In the genomic region with DNA sequence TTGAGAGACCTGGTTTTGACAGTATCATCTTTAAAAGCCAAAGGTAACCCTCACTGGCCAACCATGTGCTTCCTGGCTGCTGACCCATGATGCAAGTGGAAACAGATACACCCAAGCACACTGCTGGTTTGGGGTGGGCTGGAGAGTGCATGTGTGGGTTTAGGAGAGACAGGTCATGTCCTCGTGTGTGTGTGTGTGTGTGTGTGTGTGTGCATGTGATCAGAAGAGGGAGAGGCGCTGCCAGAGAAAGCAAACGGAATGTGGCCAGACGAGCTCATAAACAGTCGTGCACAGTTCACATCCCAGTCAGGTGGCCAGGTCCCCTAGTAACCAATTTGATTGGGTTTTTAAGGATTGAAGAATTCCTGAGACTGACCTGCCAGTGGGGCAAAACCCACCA, we compare ENCODE assay signal across 26 cellular contexts.
DNase-seq lines count a peak whose midpoint lies in the region; ATAC-seq and TF ChIP-seq lines count a peak whose summit lies in the region.
"Had no signal": no experiment of that assay in that cellular context is flagged by ENCODE, and none has a peak within 500 bp of the region (broad histone marks: within the 10 kb centered on the region; RNA-seq: fewer than 3 reads in every experiment).

No MANE protein-coding gene starts in this region.

- H3K36me3 ChIP-seq in HEK293 (ENCODE audit: control insufficient read depth in 2 of 2, insufficient read depth in 1 of 2, low read length in 2 of 2) (no peaks in the 10 kb centered on the region), PC-3 (ENCODE audit: low read depth, low read length) (no peaks in the 10 kb centered on the region), esophagus squamous epithelium (no peaks in the 10 kb centered on the region)
- H3K36me3 ChIP-seq: SJCRH30 had no signal

- no TSS peak for BruUV-seq in PC-3 (replicated peaks; lab: Mats Ljungman, UMichigan)

- H3K9ac ChIP-seq in PC-3 (ENCODE audit: low read length), result no peak overlapping the region

- no peak overlapping the region for H3K4me2 ChIP-seq in PC-3 (ENCODE audit: low read length)
- H3K4me2 ChIP-seq: A549, PC-9 had no signal

- H3K4me3 ChIP-seq in HEK293 (ENCODE audit: low read depth, low read length), result no peak overlapping the region
- H3K4me3 ChIP-seq in PC-3 (ENCODE audit: low read length), result no peak overlapping the region
- no peak overlapping the region for H3K4me3 ChIP-seq in esophagus squamous epithelium
- H3K4me3 ChIP-seq: A549, PC-9, SJCRH30 had no signal

- H3F3A ChIP-seq in PC-3 (ENCODE audit: low read length, unreplicated experiment), result no peaks in the 10 kb centered on the region

- H3K4me1 ChIP-seq in HEK293 (ENCODE audit: control insufficient read depth, insufficient read depth, low read length) (no peaks in the 10 kb centered on the region), PC-3 (ENCODE audit: insufficient read depth, low read length) (peaks cover 18% of the 10 kb centered on the region; the same call in 1 of the 2 replicates), esophagus squamous epithelium (no peaks in the 10 kb centered on the region)
- H3K4me1 ChIP-seq: A549, SJCRH30 had no signal

- peak overlapping the region; percentile 78 for H3K27ac Mint-ChIP-seq in type B pancreatic cell
- no peak overlapping the region for H3K27ac Mint-ChIP-seq in activated CD8-positive, alpha-beta T cell treated with anti-CD3 and anti-CD28 coated beads for 36 hours
- H3K27ac Mint-ChIP-seq: CD4-positive, alpha-beta memory T cell had no signal

- H3K27ac ChIP-seq in HEK293 (ENCODE audit: extremely low read depth, low read depth, low read length), result no peak overlapping the region
- H3K27ac ChIP-seq in PC-3 (ENCODE audit: low read length), result no peak overlapping the region
- no peak overlapping the region for H3K27ac ChIP-seq in esophagus squamous epithelium
- H3K27ac ChIP-seq: A549, PC-9, SJCRH30 had no signal

- TF ChIP-seq CTCF in HEK293 (tag by site-specific recombination; IDR thresholded peaks at IDR 0.05) (no peak), PC-3 (conservative IDR thresholded peaks at IDR 0.05; ENCODE audit: low read depth, low read length) (no peak), type B pancreatic cell (conservative IDR thresholded peaks at IDR 0.05) (no peak), esophagus squamous epithelium (IDR thresholded peaks at IDR 0.05) (no peak)
- TF ChIP-seq CTCF in activated CD8-positive, alpha-beta T cell treated with anti-CD3 and anti-CD28 coated beads for 36 hours (IDR thresholded peaks at IDR 0.05), result no peak

- H3K36me3 Mint-ChIP-seq in type B pancreatic cell, result no peaks in the 10 kb centered on the region
- H3K36me3 Mint-ChIP-seq in activated CD8-positive, alpha-beta T cell treated with anti-CD3 and anti-CD28 coated beads for 36 hours (ENCODE audit: low read depth), result no peaks in the 10 kb centered on the region
- H3K36me3 Mint-ChIP-seq: CD4-positive, alpha-beta memory T cell had no signal

- ATAC-seq in PC-3 (no peak), GM21381 (IDR thresholded peaks at IDR 0.05; ENCODE audit: unreplicated experiment) (no peak)
- ATAC-seq in activated CD8-positive, alpha-beta T cell treated with anti-CD3 and anti-CD28 coated beads for 36 hours, result no peak
- ATAC-seq: A549, HCT116, Right ventricle myocardium inferior, SK-N-SH treated with all-trans-retinoic acid at 6 μM for 48 hours had no signal

- H3K27me3 Mint-ChIP-seq in type B pancreatic cell, result peaks cover 3% of the 10 kb centered on the region
- no peaks in the 10 kb centered on the region for H3K27me3 Mint-ChIP-seq in activated CD8-positive, alpha-beta T cell treated with anti-CD3 and anti-CD28 coated beads for 36 hours
- H3K27me3 Mint-ChIP-seq: CD4-positive, alpha-beta memory T cell had no signal

- POLR2A ChIA-PET in HEK293 (lab: Yijun Ruan, JAX), result interaction anchor here (0.8 kb wide), 1 partner anchor 40 kb away, joined by 4 read pairs; no protein-coding TSS in a partner anchor
- POLR2A ChIA-PET in PC-3 (lab: Charles Lee; ENCODE audit: unreplicated experiment), result no interaction called here
- POLR2A ChIA-PET in activated CD8-positive, alpha-beta T cell treated with anti-CD3 and anti-CD28 coated beads for 36 hours (lab: Charles Lee), result no interaction called here

- DNase-seq in PC-3 (peak; percentile 44), left kidney (ENCODE audit: low read depth, low spot score) (peak; percentile 44), type B pancreatic cell (ENCODE audit: extremely low spot score, unreplicated experiment) (no peak), esophagus squamous epithelium (lab: John Stamatoyannopoulos, UW) (no peak)
- DNase-seq in activated CD8-positive, alpha-beta T cell treated with anti-CD3 and anti-CD28 coated beads for 36 hours, result no peak
- DNase-seq: C1 segment of cervical spinal cord; CD4-positive, alpha-beta memory T cell; DMS 273 treated with DMSO at 0.1 percent for 48 hours; DMS79 treated with DMSO at 0.1 percent for 48 hours; GF-D8; Karpas-422; NCI-H1092 treated with DMSO at 0.1 percent for 48 hours; NCI-H1436 treated with DMSO at 0.1 percent for 48 hours; NCI-H1930; NCI-H2107; NCI-H526; NCI-H82; NK-92 treated with Interleukin-12 subunit alpha and Interleukin-12 subunit beta, amount 100 ng/mL, for 24 hours; PC-9; SJCRH30 had no signal

- H3K27me3 ChIP-seq in PC-3 (ENCODE audit: low read length) (no peaks in the 10 kb centered on the region), esophagus squamous epithelium (no peaks in the 10 kb centered on the region)
- H3K27me3 ChIP-seq: SJCRH30 had no signal

- intact Hi-C loops in PC-3 (cut with micrococcal nuclease), result no loop called here
- intact Hi-C loops in esophagus squamous epithelium (cut with DNase I), result no loop called here
- intact Hi-C loops in activated CD8-positive, alpha-beta T cell treated with anti-CD3 and anti-CD28 coated beads for 36 hours (cut with micrococcal nuclease), result no loop called here

- H3K4me3 Mint-ChIP-seq in type B pancreatic cell, result no peak overlapping the region
- H3K4me3 Mint-ChIP-seq in activated CD8-positive, alpha-beta T cell treated with anti-CD3 and anti-CD28 coated beads for 36 hours, result no peak overlapping the region
- H3K4me3 Mint-ChIP-seq: CD4-positive, alpha-beta memory T cell had no signal

- CTCF ChIA-PET in HEK293 (lab: Yijun Ruan, JAX), result no interaction called here
- CTCF ChIA-PET in PC-3 (lab: Charles Lee), result no interaction called here
- CTCF ChIA-PET in activated CD8-positive, alpha-beta T cell treated with anti-CD3 and anti-CD28 coated beads for 36 hours (lab: Charles Lee), result no interaction called here

- H3K79me2 ChIP-seq in PC-3 (ENCODE audit: low read length), result no peaks in the 10 kb centered on the region

- H4K20me1 ChIP-seq in PC-3 (ENCODE audit: low read length), result no peaks in the 10 kb centered on the region

- 52 to 54% methylated on average over 5 of the region's 5 CpGs for WGBS in esophagus squamous epithelium, 2 donors

- no peaks in the 10 kb centered on the region for H3K9me2 ChIP-seq in PC-3 (replicated peaks; ENCODE audit: low read length)

- H3K9me3 ChIP-seq in HEK293 (ENCODE audit: control insufficient read depth, insufficient read depth, low read depth, low read length), result no peaks in the 10 kb centered on the region
- H3K9me3 ChIP-seq in PC-3 (ENCODE audit: low read length), result no peaks in the 10 kb centered on the region
- no peaks in the 10 kb centered on the region for H3K9me3 ChIP-seq in esophagus squamous epithelium
- H3K9me3 ChIP-seq: A549, SJCRH30 had no signal

- no peak overlapping the region for H2AFZ ChIP-seq in PC-3 (ENCODE audit: low read length)
- H2AFZ ChIP-seq: PC-9 had no signal

- TF ChIP-seq POLR2A in esophagus squamous epithelium (IDR thresholded peaks at IDR 0.05), result no peak

- peaks cover 33% of the 10 kb centered on the region for H3K4me1 Mint-ChIP-seq in type B pancreatic cell (ENCODE audit: unreplicated experiment)
- no peaks in the 10 kb centered on the region for H3K4me1 Mint-ChIP-seq in activated CD8-positive, alpha-beta T cell treated with anti-CD3 and anti-CD28 coated beads for 36 hours (ENCODE audit: low read depth)
- H3K4me1 Mint-ChIP-seq: CD4-positive, alpha-beta memory T cell had no signal

- no peaks in the 10 kb centered on the region for H3K9me3 Mint-ChIP-seq in type B pancreatic cell
- H3K9me3 Mint-ChIP-seq in activated CD8-positive, alpha-beta T cell treated with anti-CD3 and anti-CD28 coated beads for 36 hours, result no peaks in the 10 kb centered on the region

TF ChIP-seq in HEK293, 187 proteins besides CTCF, POLR2A, EP300 and RAD21:
- no peak for TF ChIP-seq OSR2 (tag by site-specific recombination; IDR thresholded peaks at IDR 0.05)
- TF ChIP-seq, protein P1, sequence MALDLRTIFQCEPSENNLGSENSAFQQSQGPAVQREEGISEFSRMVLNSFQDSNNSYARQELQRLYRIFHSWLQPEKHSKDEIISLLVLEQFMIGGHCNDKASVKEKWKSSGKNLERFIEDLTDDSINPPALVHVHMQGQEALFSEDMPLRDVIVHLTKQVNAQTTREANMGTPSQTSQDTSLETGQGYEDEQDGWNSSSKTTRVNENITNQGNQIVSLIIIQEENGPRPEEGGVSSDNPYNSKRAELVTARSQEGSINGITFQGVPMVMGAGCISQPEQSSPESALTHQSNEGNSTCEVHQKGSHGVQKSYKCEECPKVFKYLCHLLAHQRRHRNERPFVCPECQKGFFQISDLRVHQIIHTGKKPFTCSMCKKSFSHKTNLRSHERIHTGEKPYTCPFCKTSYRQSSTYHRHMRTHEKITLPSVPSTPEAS (tag by site-specific recombination; IDR thresholded peaks at IDR 0.05), result peak; percentile 42; the same call in 1 of the 2 replicates
- TF ChIP-seq EGR2 (tag by site-specific recombination; IDR thresholded peaks at IDR 0.05; ENCODE audit: low read depth), result peak; percentile 82
- TF ChIP-seq ZFHX2 (tag by site-specific recombination; conservative IDR thresholded peaks at IDR 0.05), result peak; percentile 55
- no peak for TF ChIP-seq ZNF596 (tag by site-specific recombination; IDR thresholded peaks at IDR 0.05)

Comparison
In these comparisons a context has a peak if more than half of its experiments do, and no peak if none do; other contexts are left out.
1. DNase-seq: peak in PC-3 (single experiment) and left kidney (single experiment); none in type B pancreatic cell (single experiment), esophagus squamous epithelium (single experiment) and activated CD8-positive, alpha-beta T cell treated with anti-CD3 and anti-CD28 coated beads for 36 hours (single experiment).